ENCODE assay signal across 15 cellular contexts in genomic region chr3:52679139-52679538, GRCh38. TPM values are rescaled to one million over a fixed set of nuclear protein-coding genes. Genes with fewer than 3 reads are reported as not detected.
DNase-seq lines count a peak whose midpoint lies in the region; ATAC-seq, FAIRE-seq and TF ChIP-seq lines count a peak whose summit lies in the region.
"Had no signal": no experiment of that assay in that cellular context is flagged by ENCODE, and none has a peak within 500 bp of the region (broad histone marks: within the 10 kb centered on the region; RNA-seq: fewer than 3 reads in every experiment).

No MANE protein-coding gene starts in this region.

- DNase-seq in CD8-positive, alpha-beta memory T cell = no peak
- no peak for DNase-seq in activated naive CD8-positive, alpha-beta T cell treated with anti-CD3 and anti-CD28 coated beads, Interleukin-2, amount 10 ng/mL, durations not matched to agents 7 days and 5 days
- peak; percentile 75 for DNase-seq in fibroblast of villous mesenchyme (ENCODE audit: low read depth)
- no peak for DNase-seq in adrenal gland
- DNase-seq in midbrain (lab: John Stamatoyannopoulos, UW) = no peak
- no peak for DNase-seq in kidney
- DNase-seq: amniotic stem cell; BE2C; DND-41; NCI-H2081; stimulated activated CD4-positive, alpha-beta T cell treated with anti-CD3 and anti-CD28 coated beads, Interleukin-12 subunit alpha, Interleukin-12 subunit beta, amount 100 ng/mL, for 4 hours; tibial artery had no signal

- 92 to 94% (median 92%) methylated on average over 4 of the region's 4 CpGs for WGBS in adrenal gland, 4 donors

- intact Hi-C loops in adrenal gland (cut with DNase I) (no loop called here), kidney (cut with DNase I) (no loop called here)

- H3K27ac ChIP-seq in 22Rv1 (peak overlapping the region; percentile 42), adrenal gland (no peak overlapping the region), kidney (ENCODE audit: low read depth in 2 of 2, low read length in 2 of 2) (no peak overlapping the region)
- H3K27ac ChIP-seq in CD8-positive, alpha-beta memory T cell (ENCODE audit: low read depth, low read length) = no peak overlapping the region
- H3K27ac ChIP-seq: prostate gland, tibial artery had no signal

- H3K9me3 Mint-ChIP-seq in CD8-positive, alpha-beta memory T cell = no peaks in the 10 kb centered on the region
- no peaks in the 10 kb centered on the region for H3K9me3 Mint-ChIP-seq in activated naive CD8-positive, alpha-beta T cell treated with anti-CD3 and anti-CD28 coated beads, Interleukin-2, amount 10 ng/mL, durations not matched to agents 7 days and 5 days

- POLR2A ChIA-PET in CD8-positive, alpha-beta memory T cell (lab: Charles Lee) = no interaction called here
- POLR2A ChIA-PET in activated naive CD8-positive, alpha-beta T cell treated with anti-CD3 and anti-CD28 coated beads, Interleukin-2, amount 10 ng/mL, durations not matched to agents 7 days and 5 days (lab: Charles Lee) = interaction anchor here (0.8 kb wide), 1 partner anchor 28 kb away, joined by 4 read pairs; no protein-coding TSS in a partner anchor

- peak overlapping the region in 1 of 7 donors; percentile 59 for H3K4me3 Mint-ChIP-seq in CD8-positive, alpha-beta memory T cell
- no peak overlapping the region for H3K4me3 Mint-ChIP-seq in activated naive CD8-positive, alpha-beta T cell treated with anti-CD3 and anti-CD28 coated beads, Interleukin-2, amount 10 ng/mL, durations not matched to agents 7 days and 5 days

- TF ChIP-seq CTCF in 22Rv1 (IDR thresholded peaks at IDR 0.05) (no peak), fibroblast of villous mesenchyme (IDR thresholded peaks at IDR 0.05; ENCODE audit: insufficient read depth, low read depth, low read length) (no peak), adrenal gland (IDR thresholded peaks at IDR 0.05) (no peak), kidney (IDR thresholded peaks at IDR 0.05; ENCODE audit: borderline replicate concordance, extremely low read depth, insufficient read depth) (no peak)

- no peak for FAIRE-seq in kidney (lab: Jason Lieb, UNC)

- H3K27ac Mint-ChIP-seq in CD8-positive, alpha-beta memory T cell = peak overlapping the region in 5 of 8 donors; percentile 14 to 62 (median 38)
- H3K27ac Mint-ChIP-seq in activated naive CD8-positive, alpha-beta T cell treated with anti-CD3 and anti-CD28 coated beads, Interleukin-2, amount 10 ng/mL, durations not matched to agents 7 days and 5 days = peak overlapping the region; percentile 9

- no peaks in the 10 kb centered on the region for H3K27me3 Mint-ChIP-seq in CD8-positive, alpha-beta memory T cell
- H3K27me3 Mint-ChIP-seq in activated naive CD8-positive, alpha-beta T cell treated with anti-CD3 and anti-CD28 coated beads, Interleukin-2, amount 10 ng/mL, durations not matched to agents 7 days and 5 days = no peaks in the 10 kb centered on the region

- peaks cover 41% of the 10 kb centered on the region for H3K36me3 ChIP-seq in CD8-positive, alpha-beta memory T cell (ENCODE audit: insufficient read depth, low read length)
- H3K36me3 ChIP-seq in adrenal gland (replicated peaks in 1 of 2) (peaks cover 0 to 39% of the 10 kb centered on the region in 2 donors), kidney (ENCODE audit: control insufficient read depth in 1 of 2, insufficient read depth in 2 of 2, low read length in 2 of 2) (peaks cover 18 to 46% of the 10 kb centered on the region in 2 donors)

- ATAC-seq in activated naive CD8-positive, alpha-beta T cell treated with anti-CD3 and anti-CD28 coated beads, Interleukin-2, amount 10 ng/mL, durations not matched to agents 7 days and 5 days (ENCODE audit: low read depth) = no peak
- ATAC-seq in GM21390 (IDR thresholded peaks at IDR 0.05; ENCODE audit: unreplicated experiment) = no peak

- H3K9me3 ChIP-seq in CD8-positive, alpha-beta memory T cell (ENCODE audit: low read length) = no peaks in the 10 kb centered on the region
- H3K9me3 ChIP-seq in adrenal gland (replicated peaks in 1 of 3) = no peaks in the 10 kb centered on the region
- H3K9me3 ChIP-seq in kidney (ENCODE audit: control insufficient read depth in 1 of 2, low read length in 2 of 2) = no peaks in the 10 kb centered on the region
- H3K9me3 ChIP-seq: BE2C, prostate gland, tibial artery had no signal

- TF ChIP-seq POLR2A in adrenal gland (IDR thresholded peaks at IDR 0.05) = no peak

- peaks cover 16% of the 10 kb centered on the region for H3K4me1 ChIP-seq in CD8-positive, alpha-beta memory T cell (ENCODE audit: insufficient read depth, low read length)
- H3K4me1 ChIP-seq in adrenal gland (replicated peaks in 1 of 2) = peaks cover 23 to 46% of the 10 kb centered on the region in 2 donors
- H3K4me1 ChIP-seq in kidney (ENCODE audit: control insufficient read depth in 1 of 2, insufficient read depth in 1 of 2, low read depth in 1 of 2, low read length in 2 of 2) = peaks cover 9 to 12% of the 10 kb centered on the region in 2 donors
- H3K4me1 ChIP-seq: BE2C, prostate gland had no signal

- no peaks in the 10 kb centered on the region for H3K27me3 ChIP-seq in CD8-positive, alpha-beta memory T cell (ENCODE audit: insufficient read depth, low read length, poor library complexity, severe bottlenecking)
- H3K27me3 ChIP-seq in adrenal gland = no peaks in the 10 kb centered on the region
- H3K27me3 ChIP-seq: BE2C, tibial artery had no signal

- no peak overlapping the region for H3K4me3 ChIP-seq in CD8-positive, alpha-beta memory T cell (ENCODE audit: low read length)
- H3K4me3 ChIP-seq in fibroblast of villous mesenchyme (ENCODE audit: low read depth, low read length) = no peak overlapping the region
- H3K4me3 ChIP-seq in adrenal gland = no peak overlapping the region
- H3K4me3 ChIP-seq in kidney (ENCODE audit: low read length in 2 of 2) = no peak overlapping the region
- H3K4me3 ChIP-seq: prostate gland, tibial artery had no signal

- peaks cover 37 to 65% (median 56%) of the 10 kb centered on the region in 3 donors for H3K4me1 Mint-ChIP-seq in CD8-positive, alpha-beta memory T cell
- peaks cover 18% of the 10 kb centered on the region for H3K4me1 Mint-ChIP-seq in activated naive CD8-positive, alpha-beta T cell treated with anti-CD3 and anti-CD28 coated beads, Interleukin-2, amount 10 ng/mL, durations not matched to agents 7 days and 5 days

- CTCF ChIA-PET in CD8-positive, alpha-beta memory T cell (lab: Charles Lee) = interaction anchor here (2.0 kb wide), 1 partner anchor 14 kb away, joined by 5 read pairs; no protein-coding TSS in a partner anchor

- no peak overlapping the region for H3K9ac ChIP-seq in kidney (ENCODE audit: low read length in 2 of 2)

- H3K36me3 Mint-ChIP-seq in CD8-positive, alpha-beta memory T cell = peaks cover 7 to 66% (median 23%) of the 10 kb centered on the region in 3 donors
- peaks cover 21% of the 10 kb centered on the region for H3K36me3 Mint-ChIP-seq in activated naive CD8-positive, alpha-beta T cell treated with anti-CD3 and anti-CD28 coated beads, Interleukin-2, amount 10 ng/mL, durations not matched to agents 7 days and 5 days

RNA-seq across cellular contexts. Expression of gene PBRM1, which starts 6.6 kb away (rescaled TPM):
- 10 to 100 TPM; 78.6 to 81.4 TPM for total RNA-seq in CD8-positive, alpha-beta memory T cell
- polyA plus RNA-seq in CD8-positive, alpha-beta memory T cell = 83.6 TPM
- 10 to 100 TPM; 73.5 to 77.0 TPM for total RNA-seq in activated naive CD8-positive, alpha-beta T cell treated with anti-CD3 and anti-CD28 coated beads, Interleukin-2, amount 10 ng/mL, durations not matched to agents 7 days and 5 days
- total RNA-seq in fibroblast of villous mesenchyme = 74.3 and 87.6 TPM in 2 replicates
- 100 to 1,000 TPM in 1 of 8 donors, 10 to 100 TPM in 7; 32.9 to 108 (median 49.3) TPM for total RNA-seq in adrenal gland
- polyA plus RNA-seq in adrenal gland = 10 to 100 TPM in 2 of 3 donors, 1 to 10 TPM in 1; 4.2 to 23.4 (median 10.2) TPM
- 56.2 TPM for total RNA-seq in kidney
- polyA plus RNA-seq in kidney (ENCODE audit: insufficient read depth, low read depth, low replicate concordance) = 4.1 TPM

RNA-seq across cellular contexts. Expression of gene GNL3, which starts 6.7 kb away (rescaled TPM):
- 100 to 1,000 TPM; 229 to 233 TPM for total RNA-seq in CD8-positive, alpha-beta memory T cell
- 58.5 TPM for polyA plus RNA-seq in CD8-positive, alpha-beta memory T cell
- total RNA-seq in activated naive CD8-positive, alpha-beta T cell treated with anti-CD3 and anti-CD28 coated beads, Interleukin-2, amount 10 ng/mL, durations not matched to agents 7 days and 5 days = 10 to 100 TPM; 72.5 to 75.9 TPM
- 114 and 130 TPM in 2 replicates for total RNA-seq in fibroblast of villous mesenchyme
- 10 to 100 TPM; 23.5 to 80.2 (median 50.6) TPM for total RNA-seq in adrenal gland
- polyA plus RNA-seq in adrenal gland = 100 to 1,000 TPM in 1 of 3 donors, 10 to 100 TPM in 2; 71.8 to 229 (median 95.2) TPM
- 47.8 TPM for total RNA-seq in kidney
- polyA plus RNA-seq in kidney (ENCODE audit: insufficient read depth, low read depth, low replicate concordance) = 27.9 TPM

RNA-seq across cellular contexts. Expression of gene GLT8D1, which starts 26.5 kb away (rescaled TPM):
- total RNA-seq in CD8-positive, alpha-beta memory T cell = 10 to 100 TPM; 34.9 to 42.4 TPM
- 60.0 TPM for polyA plus RNA-seq in CD8-positive, alpha-beta memory T cell
- 10 to 100 TPM; 44.6 to 45.7 TPM for total RNA-seq in activated naive CD8-positive, alpha-beta T cell treated with anti-CD3 and anti-CD28 coated beads, Interleukin-2, amount 10 ng/mL, durations not matched to agents 7 days and 5 days
- total RNA-seq in fibroblast of villous mesenchyme = 84.1 and 108 TPM in 2 replicates
- total RNA-seq in adrenal gland = 10 to 100 TPM; 53.4 to 71.7 (median 62.0) TPM
- polyA plus RNA-seq in adrenal gland = 10 to 100 TPM; 49.1 to 98.9 (median 52.5) TPM
- 60.4 TPM for total RNA-seq in kidney
- 62.1 TPM for polyA plus RNA-seq in kidney (ENCODE audit: insufficient read depth, low read depth, low replicate concordance)

RNA-seq across cellular contexts. Expression of gene SPCS1, which starts 26.8 kb away (rescaled TPM):
- 100 to 1,000 TPM; 154 to 156 TPM for total RNA-seq in CD8-positive, alpha-beta memory T cell
- 357 TPM for polyA plus RNA-seq in CD8-positive, alpha-beta memory T cell
- total RNA-seq in activated naive CD8-positive, alpha-beta T cell treated with anti-CD3 and anti-CD28 coated beads, Interleukin-2, amount 10 ng/mL, durations not matched to agents 7 days and 5 days = 10 to 100 TPM; 90.1 to 90.4 TPM
- 66.9 and 77.0 TPM in 2 replicates for total RNA-seq in fibroblast of villous mesenchyme
- 100 to 1,000 TPM; 114 to 409 (median 165) TPM for total RNA-seq in adrenal gland
- polyA plus RNA-seq in adrenal gland = 100 to 1,000 TPM in 1 of 3 donors, 10 to 100 TPM in 2; 42.2 to 259 (median 73.4) TPM
- total RNA-seq in kidney = 124 TPM
- 265 TPM for polyA plus RNA-seq in kidney (ENCODE audit: insufficient read depth, low read depth, low replicate concordance)
